Comparison of ENCODE assay signal across 21 cellular contexts in the genomic region with DNA sequence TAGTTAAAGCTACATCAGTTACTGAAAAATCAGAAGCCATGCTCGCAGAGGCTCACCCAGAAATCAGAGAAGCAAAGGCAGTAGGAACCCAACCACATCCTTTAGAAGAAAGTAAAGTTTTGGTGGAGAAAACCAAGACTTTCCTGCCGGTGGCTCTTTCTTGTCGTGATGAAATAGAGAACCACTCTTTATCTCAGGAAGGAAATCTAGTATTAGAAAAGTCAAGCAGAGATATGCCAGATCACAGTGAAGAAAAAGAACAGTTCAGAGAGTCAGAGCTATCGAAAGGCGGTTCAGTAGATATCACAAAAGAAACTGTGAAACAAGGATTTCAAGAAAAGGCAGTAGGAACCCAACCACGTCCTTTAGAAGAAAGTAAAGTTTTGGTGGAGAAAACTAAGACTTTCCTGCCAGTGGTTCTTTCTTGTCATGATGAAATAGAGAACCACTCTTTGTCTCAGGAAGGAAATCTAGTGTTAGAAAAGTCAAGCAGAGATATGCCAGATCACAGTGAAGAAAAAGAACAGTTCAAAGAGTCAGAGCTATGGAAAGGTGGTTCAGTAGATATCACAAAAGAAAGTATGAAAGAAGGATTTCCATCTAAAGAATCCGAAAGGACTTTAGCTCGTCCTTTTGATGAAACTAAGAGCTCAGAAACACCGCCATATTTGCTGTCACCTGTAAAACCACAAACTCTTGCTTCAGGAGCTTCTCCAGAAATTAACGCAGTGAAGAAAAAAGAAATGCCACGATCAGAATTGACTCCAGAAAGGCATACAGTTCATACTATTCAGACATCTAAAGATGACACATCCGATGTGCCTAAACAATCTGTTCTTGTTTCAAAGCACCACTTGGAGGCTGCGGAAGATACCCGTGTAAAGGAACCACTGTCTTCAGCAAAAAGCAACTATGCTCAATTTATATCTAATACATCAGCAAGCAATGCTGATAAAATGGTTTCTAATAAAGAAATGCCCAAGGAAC. TPM values are rescaled to one million over a fixed set of nuclear protein-coding genes. Genes with fewer than 3 reads are reported as not detected.
A peak's percentile ranks its signal among the peaks of the same experiment; 100 is the strongest.
DNase-seq lines count a peak whose midpoint lies in the region; ATAC-seq, FAIRE-seq and TF ChIP-seq lines count a peak whose summit lies in the region.
"Had no signal": no experiment of that assay in that cellular context is flagged by ENCODE, and none has a peak within 500 bp of the region (broad histone marks: within the 10 kb centered on the region; RNA-seq: fewer than 3 reads in every experiment).

No MANE protein-coding gene starts in this region.

- peak overlapping the region; percentile 75 for H3K4me3 Mint-ChIP-seq in activated T-cell treated with anti-CD3 and anti-CD28 coated beads, Interleukin-2, amount 50 U/mL, for 4 hours
- peak overlapping the region; percentile 76 for H3K4me3 Mint-ChIP-seq in activated naive CD8-positive, alpha-beta T cell
- H3K4me3 Mint-ChIP-seq: neural progenitor cell had no signal

- peaks cover 13% of the 10 kb centered on the region for H3K27me3 Mint-ChIP-seq in activated T-cell treated with anti-CD3 and anti-CD28 coated beads, Interleukin-2, amount 50 U/mL, for 4 hours (ENCODE audit: low read depth)
- peaks cover 19% of the 10 kb centered on the region for H3K27me3 Mint-ChIP-seq in activated naive CD8-positive, alpha-beta T cell

- ATAC-seq in activated T-cell treated with anti-CD3 and anti-CD28 coated beads, Interleukin-2, amount 50 U/mL, for 4 hours: peak; percentile 64 to 67
- peak; percentile 59 for ATAC-seq in stimulated activated naive CD8-positive, alpha-beta T cell treated with anti-CD3 and anti-CD28 coated beads, Interleukin-15, Interleukin-2, amounts not matched to agents 100 U/mL and 50 U/mL, for 24 hours
- ATAC-seq: activated CD4-positive, CD25-positive, alpha-beta regulatory T cell treated with anti-CD3 and anti-CD28 coated beads, Interleukin-2, amount 50 U/mL, for 24 hours; left colon had no signal

- TF ChIP-seq POLR2A in GM12892 (IDR thresholded peaks at IDR 0.05; ENCODE audit: low read depth, low read length): no peak

- H3K36me3 Mint-ChIP-seq in activated T-cell treated with anti-CD3 and anti-CD28 coated beads, Interleukin-2, amount 50 U/mL, for 4 hours (ENCODE audit: insufficient read depth): no peaks in the 10 kb centered on the region
- no peaks in the 10 kb centered on the region for H3K36me3 Mint-ChIP-seq in activated naive CD8-positive, alpha-beta T cell
- H3K36me3 Mint-ChIP-seq: neural progenitor cell had no signal

- DNase-seq in activated T-cell treated with anti-CD3 and anti-CD28 coated beads, Interleukin-2, amount 50 U/mL, for 4 hours: no peak
- no peak for DNase-seq in activated T-cell treated with anti-CD3 and anti-CD28 coated beads for 4 hours
- DNase-seq in SKM-1 (lab: John Stamatoyannopoulos, UW; ENCODE audit: unreplicated experiment): peak; percentile 28
- no peak for DNase-seq in stimulated activated naive CD8-positive, alpha-beta T cell treated with anti-CD3 and anti-CD28 coated beads, Interleukin-15, Interleukin-2, amounts not matched to agents 100 U/mL and 50 U/mL, for 24 hours
- DNase-seq in dermis blood vessel endothelial cell: no peak
- DNase-seq in ecto neural progenitor cell (ENCODE audit: low spot score): no peak
- no peak for DNase-seq in GM12892 (ENCODE audit: insufficient read length)
- DNase-seq: ACHN; caudate nucleus; effector CD4-positive, alpha-beta T cell; esophagus squamous epithelium; IMR-90; left colon; midbrain; NCI-H1694 treated with DMSO at 0.1 percent for 48 hours; PC-9; SJCRH30; T1000 had no signal

- H3K27ac Mint-ChIP-seq in activated naive CD8-positive, alpha-beta T cell: peak overlapping the region; percentile 66
- H3K27ac Mint-ChIP-seq: neural progenitor cell had no signal

- FAIRE-seq in GM12892 (lab: Jason Lieb, UNC): no peak

- no peaks in the 10 kb centered on the region for H3K9me3 Mint-ChIP-seq in activated T-cell treated with anti-CD3 and anti-CD28 coated beads, Interleukin-2, amount 50 U/mL, for 4 hours
- no peaks in the 10 kb centered on the region for H3K9me3 Mint-ChIP-seq in activated naive CD8-positive, alpha-beta T cell (ENCODE audit: low read depth)
- H3K9me3 Mint-ChIP-seq: neural progenitor cell had no signal

- H3K4me1 Mint-ChIP-seq in activated T-cell treated with anti-CD3 and anti-CD28 coated beads, Interleukin-2, amount 50 U/mL, for 4 hours (ENCODE audit: low read depth): peaks cover 55% of the 10 kb centered on the region
- peaks cover 69% of the 10 kb centered on the region for H3K4me1 Mint-ChIP-seq in activated naive CD8-positive, alpha-beta T cell (ENCODE audit: low read depth)
- H3K4me1 Mint-ChIP-seq: neural progenitor cell had no signal

RNA-seq across cellular contexts. Expression of a gene that starts 47.2 kb away (rescaled TPM):
- under 1 TPM; 0.10 to 0.22 (median 0.11) TPM for total RNA-seq in activated T-cell treated with anti-CD3 and anti-CD28 coated beads, Interleukin-2, amount 50 U/mL, for 4 hours
- total RNA-seq in dermis blood vessel endothelial cell: 0.05 and 0.17 TPM in 2 replicates
- polyA plus RNA-seq in GM12892 (2012; ENCODE audit: missing spikeins): 0.11 TPM
